ENCODE assay signal across 24 cellular contexts in genomic region chr17:77068915-77069314, GRCh38.
DNase-seq lines count a peak whose midpoint lies in the region; ATAC-seq, FAIRE-seq and TF ChIP-seq lines count a peak whose summit lies in the region.
"Had no signal": no experiment of that assay in that cellular context is flagged by ENCODE, and none has a peak within 500 bp of the region (broad histone marks: within the 10 kb centered on the region; RNA-seq: fewer than 3 reads in every experiment).

No MANE protein-coding gene starts in this region.

- no peak overlapping the region for H3K23ac ChIP-seq in neuronal stem cell (ENCODE audit: low read depth, low read length, poor library complexity)

- CTCF ChIA-PET in mammary epithelial cell (lab: Charles Lee; ENCODE audit: low non-redundant PET) (no interaction called here), MCF 10A (lab: Yijun Ruan, JAX) (interaction anchor here (0.6 to 5.5 kb wide), 8 partner anchors 13 to 352 kb away, joined by 3 to 53 read pairs (median 4); partner anchors contain the start of gene MGAT5B), RWPE1 (lab: Yijun Ruan, JAX) (interaction anchor here (0.6 to 2.1 kb wide), 5 partner anchors 13 to 257 kb away, joined by 3 to 10 read pairs (median 5); partner anchors contain the start of gene MGAT5B)

- H2AK5ac ChIP-seq in neuronal stem cell (ENCODE audit: low read depth, low read length) = no peak overlapping the region

- no peak for FAIRE-seq in urothelium cell line (lab: Jason Lieb, UNC)

- H3K27me3 ChIP-seq in mammary epithelial cell (ENCODE audit: insufficient read depth, low read length) (peaks cover 5% of the 10 kb centered on the region), neuronal stem cell (ENCODE audit: control insufficient read depth in 3 of 3, insufficient read depth in 3 of 3, low read depth in 1 of 3, low read length in 3 of 3) (peaks cover 0 to 52% (median 0%) of the 10 kb centered on the region in 3 experiments)

- no peak overlapping the region for H2AFZ ChIP-seq in mammary epithelial cell (ENCODE audit: low read depth, low read length)
- H2AFZ ChIP-seq in neuronal stem cell (ENCODE audit: low read length) = no peak overlapping the region
- H2AFZ ChIP-seq: GM23338 had no signal

- H3K9me3 ChIP-seq in mammary epithelial cell (replicated peaks; ENCODE audit: insufficient read depth, low read length) (no peaks in the 10 kb centered on the region), neuronal stem cell (replicated peaks in 1 of 2; ENCODE audit: control insufficient read depth in 2 of 2, insufficient read depth in 1 of 2, low read depth in 1 of 2, low read length in 2 of 2) (no peaks in the 10 kb centered on the region)

- H3K36me3 ChIP-seq in mammary epithelial cell (ENCODE audit: insufficient read depth, low read length) (no peaks in the 10 kb centered on the region), neuronal stem cell (replicated peaks in 1 of 2; ENCODE audit: control insufficient read depth in 2 of 2, insufficient read depth in 2 of 2, low read length in 2 of 2) (no peaks in the 10 kb centered on the region)

- intact Hi-C loops in mammary epithelial cell (cut with micrococcal nuclease) = loop anchor here (5.0 kb wide), 1 partner anchor 607 kb away; no protein-coding TSS in a partner anchor
- intact Hi-C loops in MCF 10A (cut with micrococcal nuclease) = loop anchor here (10.0 kb wide), 1 partner anchor 334 kb away; the partner anchor contains the start of genes MFSD11 and SRSF2

- H4K20me1 ChIP-seq in mammary epithelial cell (ENCODE audit: insufficient read depth, low read length) = no peaks in the 10 kb centered on the region

- in situ Hi-C loops in mammary epithelial cell (cut with MboI; ENCODE audit: low sequenced_read_pairs in 2 of 2) = loop anchor here (10.0 kb wide), 1 partner anchor 204 kb away; the partner anchor contains the start of gene MGAT5B (in 2 of the 2)

- no peak overlapping the region for H3K4me3 ChIP-seq in mammary epithelial cell (replicated peaks in 1 of 3; ENCODE audit: insufficient read depth in 1 of 3, low read depth in 2 of 3, low read length in 3 of 3)
- H3K4me3 ChIP-seq in neuronal stem cell (ENCODE audit: low read length in 2 of 2) = no peak overlapping the region
- H3K4me3 ChIP-seq: GM23338 had no signal

- H3K9me3 Mint-ChIP-seq in MCF 10A (ENCODE audit: unreplicated experiment) = no peaks in the 10 kb centered on the region
- H3K9me3 Mint-ChIP-seq in activated T-cell treated with anti-CD3 and anti-CD28 coated beads, Interleukin-2, amount 50 U/mL, for 72 hours = no peaks in the 10 kb centered on the region
- H3K9me3 Mint-ChIP-seq: GM23338, H9, HFFc6, IgD-negative memory B cell had no signal

- H2BK15ac ChIP-seq in neuronal stem cell (ENCODE audit: low read length) = no peak overlapping the region

- ATAC-seq in esophagus mucosa = peak; percentile 46
- no peak for ATAC-seq in HG03039 (IDR thresholded peaks at IDR 0.05; ENCODE audit: unreplicated experiment)
- ATAC-seq in activated T-cell treated with anti-CD3 and anti-CD28 coated beads, Interleukin-2, amount 50 U/mL, for 72 hours (replicated peaks in 1 of 2) = no peak
- ATAC-seq: GM23338 had no signal

- no peak overlapping the region for H2BK12ac ChIP-seq in neuronal stem cell (ENCODE audit: low read length)

- no peaks in the 10 kb centered on the region for H3K36me3 Mint-ChIP-seq in MCF 10A (ENCODE audit: insufficient read depth, unreplicated experiment)
- no peaks in the 10 kb centered on the region for H3K36me3 Mint-ChIP-seq in activated T-cell treated with anti-CD3 and anti-CD28 coated beads, Interleukin-2, amount 50 U/mL, for 72 hours (ENCODE audit: insufficient read depth in 2 of 2)

- WGBS in mammary epithelial cell (ENCODE audit: low coverage, missing lambda C conversion rate) = 14% methylated on average over 2 of the region's 2 CpGs
- WGBS in neuronal stem cell (ENCODE audit: extremely low coverage in 2 of 2, insufficient read length in 2 of 2, insufficient replicate concordance in 1 of 2), 2 donors = no CpG with 5 or more reads among the region's 2 CpGs

- dilution Hi-C loops in mammary epithelial cell (cut with HindIII; ENCODE audit: low sequenced_read_pairs) = no loop called here

- no peak overlapping the region for H4K8ac ChIP-seq in neuronal stem cell (ENCODE audit: low read depth, low read length)

- H3K4me1 Mint-ChIP-seq in MCF 10A (ENCODE audit: insufficient read depth, unreplicated experiment) = no peaks in the 10 kb centered on the region
- H3K4me1 Mint-ChIP-seq in activated T-cell treated with anti-CD3 and anti-CD28 coated beads, Interleukin-2, amount 50 U/mL, for 72 hours (ENCODE audit: low read depth) = no peaks in the 10 kb centered on the region

- DNase-seq in mammary epithelial cell (peak; percentile 54), MCF 10A (ENCODE audit: unreplicated experiment) (no peak), RWPE1 (ENCODE audit: low spot score) (peak; percentile 80), urothelium cell line (ENCODE audit: low spot score) (peak; percentile 46), neuronal stem cell (ENCODE audit: low spot score) (no peak)
- no peak for DNase-seq in activated T-cell treated with anti-CD3 and anti-CD28 coated beads, Interleukin-2, amount 50 U/mL, for 72 hours
- DNase-seq: ACHN, DMS153, H9, HFFc6, NCI-H1092 treated with DMSO at 0.1 percent for 48 hours, NCI-H1436, NCI-H187, NCI-H2081 treated with DMSO at 0.1 percent for 48 hours, NCI-H2171 treated with DMSO at 0.1 percent for 48 hours, NCI-H524 treated with DMSO at 0.1 percent for 48 hours, NCI-H774, SHP77 had no signal

- H3K4me1 ChIP-seq in mammary epithelial cell (ENCODE audit: insufficient read depth, low read length) (peaks cover 9% of the 10 kb centered on the region), neuronal stem cell (ENCODE audit: control insufficient read depth in 2 of 2, insufficient read depth in 1 of 2, low read depth in 1 of 2, low read length in 2 of 2) (no peaks in the 10 kb centered on the region)

- no peak overlapping the region for H3K18ac ChIP-seq in neuronal stem cell (ENCODE audit: low read length)

- H2BK120ac ChIP-seq in neuronal stem cell (ENCODE audit: low read depth, low read length) = no peak overlapping the region

- H3K9ac ChIP-seq in mammary epithelial cell (ENCODE audit: insufficient read depth, low read length) (no peak overlapping the region), neuronal stem cell (ENCODE audit: low read depth, low read length, poor library complexity) (no peak overlapping the region)
- H3K9ac ChIP-seq: KMS-11 had no signal

- POLR2A ChIA-PET in MCF 10A (lab: Yijun Ruan, JAX) (interaction anchor here (1.8 kb wide), 1 partner anchor 19 kb away, joined by 5 read pairs; no protein-coding TSS in a partner anchor), RWPE1 (lab: Yijun Ruan, JAX; ENCODE audit: low non-redundant PET) (interaction anchor here (0.6 kb wide), 1 partner anchor 13 kb away, joined by 3 read pairs; no protein-coding TSS in a partner anchor)

- H3K27ac ChIP-seq in mammary epithelial cell (ENCODE audit: insufficient read depth, low read depth, low read length) = no peak overlapping the region
- no peak overlapping the region for H3K27ac ChIP-seq in RWPE1
- no peak overlapping the region for H3K27ac ChIP-seq in neuronal stem cell (replicated peaks; ENCODE audit: low read length)
- H3K27ac ChIP-seq: 22Rv1, KMS-11 had no signal

- H3K79me1 ChIP-seq in neuronal stem cell (ENCODE audit: low read depth, low read length) = no peaks in the 10 kb centered on the region

- H3K27me3 Mint-ChIP-seq in MCF 10A (ENCODE audit: insufficient read depth, unreplicated experiment) = peaks cover 62% of the 10 kb centered on the region
- peaks cover 36% of the 10 kb centered on the region for H3K27me3 Mint-ChIP-seq in activated T-cell treated with anti-CD3 and anti-CD28 coated beads, Interleukin-2, amount 50 U/mL, for 72 hours (ENCODE audit: low read depth)

- no peak overlapping the region for H3K14ac ChIP-seq in neuronal stem cell (ENCODE audit: low read length)

- H3K4me2 ChIP-seq in mammary epithelial cell (ENCODE audit: insufficient read depth, low read depth, low read length) = no peak overlapping the region
- H3K4me2 ChIP-seq in neuronal stem cell (ENCODE audit: insufficient read depth, low read length, poor library complexity, severe bottlenecking) = no peak overlapping the region
- H3K4me2 ChIP-seq: GM23338, KMS-11 had no signal

- TF ChIP-seq CTCF in mammary epithelial cell (conservative IDR thresholded peaks at IDR 0.05 in 1 of 2, IDR thresholded peaks at IDR 0.05 in 1 of 2; ENCODE audit: extremely low read depth in 1 of 2, insufficient read depth in 1 of 2, low read depth in 1 of 2, low read length in 2 of 2) (no peak), MCF 10A (IDR thresholded peaks at IDR 0.05; ENCODE audit: unreplicated experiment) (no peak), RWPE1 (conservative IDR thresholded peaks at IDR 0.05; ENCODE audit: low read depth) (no peak)

- H4K91ac ChIP-seq in neuronal stem cell (ENCODE audit: low read depth, low read length, poor library complexity) = no peak overlapping the region

- no peak overlapping the region for H3K4me3 Mint-ChIP-seq in MCF 10A (ENCODE audit: unreplicated experiment)
- no peak overlapping the region for H3K4me3 Mint-ChIP-seq in activated T-cell treated with anti-CD3 and anti-CD28 coated beads, Interleukin-2, amount 50 U/mL, for 72 hours
- H3K4me3 Mint-ChIP-seq: GM23338, H9, HFFc6, IgD-negative memory B cell had no signal

- H3K27ac Mint-ChIP-seq in MCF 10A (ENCODE audit: low read depth, unreplicated experiment) = no peak overlapping the region
- H3K27ac Mint-ChIP-seq in activated T-cell treated with anti-CD3 and anti-CD28 coated beads, Interleukin-2, amount 50 U/mL, for 72 hours = no peak overlapping the region
- H3K27ac Mint-ChIP-seq: GM23338, H9, HFFc6, IgD-negative memory B cell had no signal

- BruUV-seq in mammary epithelial cell (replicated peaks; lab: Mats Ljungman, UMichigan) (no TSS peak), MCF 10A (replicated peaks; lab: Mats Ljungman, UMichigan) (no TSS peak)

- H2BK5ac ChIP-seq in neuronal stem cell (ENCODE audit: low read length) = no peak overlapping the region

- H3K79me2 ChIP-seq in mammary epithelial cell (ENCODE audit: insufficient read depth, low read length) = no peaks in the 10 kb centered on the region

- H3K4ac ChIP-seq in neuronal stem cell (ENCODE audit: low read length) = no peak overlapping the region

Comparison
In these comparisons a context has a peak if more than half of its experiments do, and no peak if none do; other contexts are left out.
1. DNase-seq: peak in mammary epithelial cell (single experiment), RWPE1 (single experiment) and urothelium cell line (single experiment); none in MCF 10A (single experiment), neuronal stem cell (single experiment) and activated T-cell treated with anti-CD3 and anti-CD28 coated beads, Interleukin-2, amount 50 U/mL, for 72 hours (0 of 2).